9 cellular contexts compared by ENCODE assay signal in the genomic region with DNA sequence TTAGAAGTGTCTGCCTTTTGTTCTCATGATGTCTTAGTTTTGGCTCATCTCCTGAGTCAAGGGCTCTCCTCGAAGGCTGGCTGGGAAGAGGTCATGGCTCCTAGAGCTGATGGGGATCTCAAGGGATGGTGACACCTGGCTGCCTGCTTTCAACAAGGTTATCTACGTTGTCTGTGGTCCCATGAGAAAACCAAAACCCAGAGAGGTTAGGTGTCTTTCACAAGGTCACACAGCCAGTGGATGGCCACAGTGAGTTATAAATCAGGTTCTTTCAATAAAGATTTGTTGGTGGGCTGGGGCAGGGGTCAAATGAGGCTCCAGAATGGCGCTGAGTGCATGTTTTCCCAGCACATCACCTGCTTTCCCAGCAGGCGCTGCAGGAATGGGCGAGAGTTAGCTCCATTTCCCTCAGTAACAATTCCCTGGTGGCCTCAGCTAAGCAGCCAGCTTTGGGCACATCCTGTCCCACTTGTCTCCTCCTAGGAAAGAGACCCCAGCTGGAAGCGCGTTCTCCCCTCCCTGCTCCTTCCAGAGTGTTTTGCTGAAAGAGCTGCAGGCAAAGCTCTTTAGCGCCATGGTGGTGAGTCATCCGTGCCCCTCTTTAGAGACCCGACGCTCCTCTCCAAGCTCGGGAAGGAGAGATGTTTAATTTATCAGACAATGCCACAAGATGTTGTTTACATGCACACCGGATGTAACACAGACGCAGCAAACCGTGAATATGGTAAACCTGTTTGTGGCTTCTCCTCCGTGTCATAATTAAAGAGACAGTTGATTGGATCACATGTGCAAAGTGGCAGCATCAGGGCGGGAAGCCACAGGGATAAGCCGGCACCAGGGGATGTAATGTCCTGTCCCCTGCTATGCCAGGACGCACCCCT.
DNase-seq lines count a peak whose midpoint lies in the region; ATAC-seq lines count a peak whose summit lies in the region.
"Had no signal": no experiment of that assay in that cellular context is flagged by ENCODE, and none has a peak within 500 bp of the region (broad histone marks: within the 10 kb centered on the region; RNA-seq: fewer than 3 reads in every experiment).

No MANE protein-coding gene starts in this region.

- DNase-seq in CD8-positive, alpha-beta memory T cell = peak in 4 of 5 donors; percentile 35 to 71 (median 59)
- DNase-seq in NCI-H1092 treated with DMSO at 0.1 percent for 48 hours (lab: John Stamatoyannopoulos, UW) (peak; percentile 39), T-cell (peak in 33 of 34 experiments; percentile 6 to 64 (median 32)), inferior parietal cortex (ENCODE audit: extremely low spot score) (peak; percentile 36), pons (ENCODE audit: low spot score) (no peak), dedifferentiated amniotic fluid mesenchymal stem cell (ENCODE audit: extremely low spot score) (no peak)
- DNase-seq in activated CD4-positive, CD25-positive, alpha-beta regulatory T cell treated with anti-CD3 and anti-CD28 coated beads, Interleukin-2, amount 50 U/mL, for 72 hours = no peak
- DNase-seq: pancreas had no signal

- H3K36me3 Mint-ChIP-seq in CD8-positive, alpha-beta memory T cell = no peaks in the 10 kb centered on the region
- H3K36me3 Mint-ChIP-seq in T-cell = no peaks in the 10 kb centered on the region

- H3K4me3 Mint-ChIP-seq in CD8-positive, alpha-beta memory T cell = peak overlapping the region; percentile 4 to 76 (median 44)
- peak overlapping the region; percentile 9 to 54 (median 25) for H3K4me3 Mint-ChIP-seq in T-cell

- H3K4me3 ChIP-seq in CD8-positive, alpha-beta memory T cell (ENCODE audit: low read length) = peak overlapping the region; percentile 20
- H3K4me3 ChIP-seq: pancreas had no signal

- peak overlapping the region; percentile 32 to 97 (median 92) for H3K27ac Mint-ChIP-seq in CD8-positive, alpha-beta memory T cell
- H3K27ac Mint-ChIP-seq in T-cell = peak overlapping the region; percentile 33 to 71

- no peaks in the 10 kb centered on the region for H3K9me3 ChIP-seq in CD8-positive, alpha-beta memory T cell (ENCODE audit: low read length)
- H3K9me3 ChIP-seq: pancreas had no signal

- H3K36me3 ChIP-seq in CD8-positive, alpha-beta memory T cell (ENCODE audit: insufficient read depth, low read length) = no peaks in the 10 kb centered on the region
- H3K36me3 ChIP-seq: pancreas had no signal

- peaks cover 18% of the 10 kb centered on the region for H3K4me1 ChIP-seq in CD8-positive, alpha-beta memory T cell (ENCODE audit: insufficient read depth, low read length)
- H3K4me1 ChIP-seq: pancreas had no signal

- CTCF ChIA-PET in CD8-positive, alpha-beta memory T cell (lab: Charles Lee) = no interaction called here
- CTCF ChIA-PET in T-cell (lab: Charles Lee) = no interaction called here

- ATAC-seq in T-cell (replicated peaks in 1 of 4) (peak; percentile 40 to 86 (median 62)), HG03442 (IDR thresholded peaks at IDR 0.05; ENCODE audit: unreplicated experiment) (no peak)

- H3K27ac ChIP-seq in CD8-positive, alpha-beta memory T cell (ENCODE audit: low read depth, low read length) = peak overlapping the region; percentile 12
- H3K27ac ChIP-seq: pancreas had no signal

- peaks cover 0 to 6% of the 10 kb centered on the region in 2 donors for H3K27me3 Mint-ChIP-seq in CD8-positive, alpha-beta memory T cell
- H3K27me3 Mint-ChIP-seq in T-cell = peaks cover 0 to 9% of the 10 kb centered on the region in 2 donors

- peaks cover 17 to 27% (median 20%) of the 10 kb centered on the region in 3 donors for H3K4me1 Mint-ChIP-seq in CD8-positive, alpha-beta memory T cell
- peaks cover 19 to 20% (median 19%) of the 10 kb centered on the region in 3 donors for H3K4me1 Mint-ChIP-seq in T-cell

- POLR2A ChIA-PET in CD8-positive, alpha-beta memory T cell (lab: Charles Lee) = no interaction called here
- POLR2A ChIA-PET in T-cell (lab: Charles Lee) = no interaction called here

- no peaks in the 10 kb centered on the region for H3K27me3 ChIP-seq in CD8-positive, alpha-beta memory T cell (ENCODE audit: insufficient read depth, low read length, poor library complexity, severe bottlenecking)
- H3K27me3 ChIP-seq: pancreas had no signal

- no peaks in the 10 kb centered on the region for H3K9me3 Mint-ChIP-seq in CD8-positive, alpha-beta memory T cell
- H3K9me3 Mint-ChIP-seq in T-cell = no peaks in the 10 kb centered on the region

Comparison
In these comparisons a context has a peak if more than half of its experiments do, and no peak if none do; other contexts are left out.
1. DNase-seq: peak in CD8-positive, alpha-beta memory T cell (4 of 5), NCI-H1092 treated with DMSO at 0.1 percent for 48 hours (single experiment), T-cell (33 of 34) and inferior parietal cortex (single experiment); none in pons (single experiment), activated CD4-positive, CD25-positive, alpha-beta regulatory T cell treated with anti-CD3 and anti-CD28 coated beads, Interleukin-2, amount 50 U/mL, for 72 hours (single experiment) and dedifferentiated amniotic fluid mesenchymal stem cell (single experiment).